ENCODE assay signal across 1 cellular context in the genomic region with DNA sequence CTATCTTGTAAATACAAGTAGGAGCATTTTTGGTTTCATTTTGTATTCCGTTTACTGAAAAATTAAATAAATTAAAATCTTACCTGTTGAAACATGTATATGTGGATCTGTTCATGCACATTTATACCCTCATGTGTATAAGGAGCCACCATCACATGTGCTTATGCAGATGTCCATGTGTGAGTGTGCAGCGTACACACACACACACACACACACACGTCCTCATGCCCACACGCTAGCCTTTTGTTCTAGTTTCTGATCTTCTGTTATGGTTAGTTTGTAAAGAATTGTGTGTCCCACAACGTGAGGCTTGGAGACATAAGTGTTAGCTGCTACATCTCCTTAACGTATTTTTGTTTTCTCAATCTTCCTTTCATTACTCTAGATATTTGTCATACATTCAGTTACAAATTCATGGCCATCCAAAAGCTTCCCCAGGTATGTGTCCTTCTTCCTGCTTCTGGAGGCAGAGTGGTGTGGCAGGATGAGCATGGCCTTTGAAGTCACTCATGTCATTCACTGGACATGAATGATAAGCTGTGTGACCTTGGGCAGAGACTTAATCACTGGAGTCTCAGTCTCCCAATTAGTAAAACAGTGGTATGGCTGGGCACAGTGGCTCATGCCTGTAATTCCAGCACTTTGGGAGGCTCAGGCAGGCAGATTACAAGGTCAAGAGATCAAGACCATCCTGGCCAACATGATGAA.
TF ChIP-seq lines count a peak whose summit lies in the region.

No MANE protein-coding gene starts in this region.

TF ChIP-seq in HepG2, 621 proteins besides CTCF, POLR2A, EP300 and RAD21:
- TF ChIP-seq, protein P1, sequence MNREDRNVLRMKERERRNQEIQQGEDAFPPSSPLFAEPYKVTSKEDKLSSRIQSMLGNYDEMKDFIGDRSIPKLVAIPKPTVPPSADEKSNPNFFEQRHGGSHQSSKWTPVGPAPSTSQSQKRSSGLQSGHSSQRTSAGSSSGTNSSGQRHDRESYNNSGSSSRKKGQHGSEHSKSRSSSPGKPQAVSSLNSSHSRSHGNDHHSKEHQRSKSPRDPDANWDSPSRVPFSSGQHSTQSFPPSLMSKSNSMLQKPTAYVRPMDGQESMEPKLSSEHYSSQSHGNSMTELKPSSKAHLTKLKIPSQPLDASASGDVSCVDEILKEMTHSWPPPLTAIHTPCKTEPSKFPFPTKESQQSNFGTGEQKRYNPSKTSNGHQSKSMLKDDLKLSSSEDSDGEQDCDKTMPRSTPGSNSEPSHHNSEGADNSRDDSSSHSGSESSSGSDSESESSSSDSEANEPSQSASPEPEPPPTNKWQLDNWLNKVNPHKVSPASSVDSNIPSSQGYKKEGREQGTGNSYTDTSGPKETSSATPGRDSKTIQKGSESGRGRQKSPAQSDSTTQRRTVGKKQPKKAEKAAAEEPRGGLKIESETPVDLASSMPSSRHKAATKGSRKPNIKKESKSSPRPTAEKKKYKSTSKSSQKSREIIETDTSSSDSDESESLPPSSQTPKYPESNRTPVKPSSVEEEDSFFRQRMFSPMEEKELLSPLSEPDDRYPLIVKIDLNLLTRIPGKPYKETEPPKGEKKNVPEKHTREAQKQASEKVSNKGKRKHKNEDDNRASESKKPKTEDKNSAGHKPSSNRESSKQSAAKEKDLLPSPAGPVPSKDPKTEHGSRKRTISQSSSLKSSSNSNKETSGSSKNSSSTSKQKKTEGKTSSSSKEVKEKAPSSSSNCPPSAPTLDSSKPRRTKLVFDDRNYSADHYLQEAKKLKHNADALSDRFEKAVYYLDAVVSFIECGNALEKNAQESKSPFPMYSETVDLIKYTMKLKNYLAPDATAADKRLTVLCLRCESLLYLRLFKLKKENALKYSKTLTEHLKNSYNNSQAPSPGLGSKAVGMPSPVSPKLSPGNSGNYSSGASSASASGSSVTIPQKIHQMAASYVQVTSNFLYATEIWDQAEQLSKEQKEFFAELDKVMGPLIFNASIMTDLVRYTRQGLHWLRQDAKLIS (CRISPR knock-in tag; IDR thresholded peaks at IDR 0.05): no peak
- TF ChIP-seq ZNF160 (CRISPR knock-in tag; IDR thresholded peaks at IDR 0.05): no peak
- TF ChIP-seq, protein P2, sequence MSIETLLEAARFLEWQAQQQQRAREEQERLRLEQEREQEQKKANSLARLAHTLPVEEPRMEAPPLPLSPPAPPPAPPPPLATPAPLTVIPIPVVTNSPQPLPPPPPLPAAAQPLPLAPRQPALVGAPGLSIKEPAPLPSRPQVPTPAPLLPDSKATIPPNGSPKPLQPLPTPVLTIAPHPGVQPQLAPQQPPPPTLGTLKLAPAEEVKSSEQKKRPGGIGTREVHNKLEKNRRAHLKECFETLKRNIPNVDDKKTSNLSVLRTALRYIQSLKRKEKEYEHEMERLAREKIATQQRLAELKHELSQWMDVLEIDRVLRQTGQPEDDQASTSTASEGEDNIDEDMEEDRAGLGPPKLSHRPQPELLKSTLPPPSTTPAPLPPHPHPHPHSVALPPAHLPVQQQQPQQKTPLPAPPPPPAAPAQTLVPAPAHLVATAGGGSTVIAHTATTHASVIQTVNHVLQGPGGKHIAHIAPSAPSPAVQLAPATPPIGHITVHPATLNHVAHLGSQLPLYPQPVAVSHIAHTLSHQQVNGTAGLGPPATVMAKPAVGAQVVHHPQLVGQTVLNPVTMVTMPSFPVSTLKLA (IDR thresholded peaks at IDR 0.05): peak; percentile 84
- TF ChIP-seq, protein P3, sequence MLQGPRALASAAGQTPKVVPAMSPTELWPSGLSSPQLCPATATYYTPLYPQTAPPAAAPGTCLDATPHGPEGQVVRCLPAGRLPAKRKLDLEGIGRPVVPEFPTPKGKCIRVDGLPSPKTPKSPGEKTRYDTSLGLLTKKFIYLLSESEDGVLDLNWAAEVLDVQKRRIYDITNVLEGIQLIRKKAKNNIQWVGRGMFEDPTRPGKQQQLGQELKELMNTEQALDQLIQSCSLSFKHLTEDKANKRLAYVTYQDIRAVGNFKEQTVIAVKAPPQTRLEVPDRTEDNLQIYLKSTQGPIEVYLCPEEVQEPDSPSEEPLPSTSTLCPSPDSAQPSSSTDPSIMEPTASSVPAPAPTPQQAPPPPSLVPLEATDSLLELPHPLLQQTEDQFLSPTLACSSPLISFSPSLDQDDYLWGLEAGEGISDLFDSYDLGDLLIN (CRISPR knock-in tag; IDR thresholded peaks at IDR 0.05; ENCODE audit: borderline replicate concordance): no peak
- TF ChIP-seq RNF2 (conservative IDR thresholded peaks at IDR 0.05; ENCODE audit: low read depth): no peak
